ENCODE assay signal across 12 cellular contexts in genomic region chr3:123773681-123774431, GRCh38.
A peak's percentile ranks its signal among the peaks of the same experiment; 100 is the strongest.
DNase-seq lines count a peak whose midpoint lies in the region; ATAC-seq, FAIRE-seq and TF ChIP-seq lines count a peak whose summit lies in the region.
"Had no signal": no experiment of that assay in that cellular context is flagged by ENCODE, and none has a peak within 500 bp of the region (broad histone marks: within the 10 kb centered on the region; RNA-seq: fewer than 3 reads in every experiment).

No MANE protein-coding gene starts in this region.

- no peak for FAIRE-seq in K562 (lab: Jason Lieb, UNC)

- no peaks in the 10 kb centered on the region for H3K9me1 ChIP-seq in K562 (ENCODE audit: control insufficient read depth, insufficient read depth, low read length)

- H3K4me1 ChIP-seq in K562 (replicated peaks in 1 of 2; ENCODE audit: control insufficient read depth in 2 of 2, insufficient read depth in 2 of 2, low read length in 2 of 2) (no peaks in the 10 kb centered on the region), lower lobe of right lung (no peaks in the 10 kb centered on the region), tibial artery (peaks cover 0 to 35% (median 21%) of the 10 kb centered on the region in 4 donors)

- H3K36me3 Mint-ChIP-seq in HFFc6 (ENCODE audit: low read depth) (peaks cover 62% of the 10 kb centered on the region), natural killer cell (no peaks in the 10 kb centered on the region)
- H3K36me3 Mint-ChIP-seq: memory B cell, WTC11 had no signal

- H3K9me3 ChIP-seq in K562 (replicated peaks; ENCODE audit: control insufficient read depth, insufficient read depth, low read depth, low read length) (no peaks in the 10 kb centered on the region), lower lobe of right lung (no peaks in the 10 kb centered on the region), tibial artery (no peaks in the 10 kb centered on the region)

- H3K79me2 ChIP-seq in K562 (ENCODE audit: control insufficient read depth, insufficient read depth, low read length): no peaks in the 10 kb centered on the region

- ATAC-seq in K562 (peak; percentile 55; the same call in 2 of the 3 replicates), lower lobe of right lung (peak; percentile 78 to 80), GM21381 (IDR thresholded peaks at IDR 0.05; ENCODE audit: unreplicated experiment) (no peak), natural killer cell (no peak)
- ATAC-seq: WTC11 had no signal

- BruUV-seq in K562 (replicated peaks; lab: Mats Ljungman, UMichigan): no TSS peak

- 2% methylated on average over 7 of the region's 7 CpGs for WGBS in K562 (ENCODE audit: insufficient coverage, low coverage, missing lambda C conversion rate)

- in situ Hi-C loops in K562 (cut with MboI): no loop called here

- H3K9ac ChIP-seq in K562 (ENCODE audit: insufficient read depth in 1 of 2, low read depth in 2 of 2, low read length in 2 of 2): no peak overlapping the region

- no peak overlapping the region for H2AFZ ChIP-seq in K562 (ENCODE audit: low read depth, low read length)

- POLR2A ChIA-PET in K562 (lab: Yijun Ruan, JAX): interaction anchor here (0.6 kb wide), 1 partner anchor 318 kb away, joined by 5 read pairs; no protein-coding TSS in a partner anchor

- peak overlapping the region; percentile 88 for H3K27ac Mint-ChIP-seq in HFFc6
- no peak overlapping the region for H3K27ac Mint-ChIP-seq in natural killer cell
- H3K27ac Mint-ChIP-seq: memory B cell, WTC11 had no signal

- TF ChIP-seq CTCF in HFFc6 (IDR thresholded peaks at IDR 0.05) (peak; percentile 36), K562 (IDR thresholded peaks at IDR 0.05 in 2 of 3, conservative IDR thresholded peaks at IDR 0.05 in 1 of 3; ENCODE audit: insufficient read depth in 2 of 3, low read depth in 1 of 3, low read length in 3 of 3) (no peak), lower lobe of right lung (IDR thresholded peaks at IDR 0.05) (no peak), tibial artery (IDR thresholded peaks at IDR 0.05) (no peak), natural killer cell (IDR thresholded peaks at IDR 0.05) (no peak)

- peaks cover 87% of the 10 kb centered on the region for H3K4me1 Mint-ChIP-seq in HFFc6 (ENCODE audit: low read depth)
- no peaks in the 10 kb centered on the region for H3K4me1 Mint-ChIP-seq in natural killer cell
- H3K4me1 Mint-ChIP-seq: memory B cell, WTC11 had no signal

- H3K27me3 ChIP-seq in K562 (ENCODE audit: control insufficient read depth in 2 of 2, insufficient read depth in 2 of 2, low read length in 2 of 2): peaks cover 0 to 12% of the 10 kb centered on the region in 2 experiments; a peak in 1 of 5 replicates
- H3K27me3 ChIP-seq in lower lobe of right lung (ENCODE audit: low read depth): no peaks in the 10 kb centered on the region
- no peaks in the 10 kb centered on the region for H3K27me3 ChIP-seq in tibial artery

- H3K27me3 Mint-ChIP-seq in HFFc6 (ENCODE audit: insufficient read depth) (peaks cover 11% of the 10 kb centered on the region), natural killer cell (ENCODE audit: low read depth in 2 of 2) (peaks cover 0 to 14% of the 10 kb centered on the region in 2 donors)

- H3K4me3 Mint-ChIP-seq in HFFc6 (peak overlapping the region; percentile 65), natural killer cell (no peak overlapping the region)
- H3K4me3 Mint-ChIP-seq: memory B cell, WTC11 had no signal

- CTCF ChIA-PET in K562 (lab: Yijun Ruan, JAX; ENCODE audit: low intra/inter-chr PET ratio): no interaction called here

- no peak overlapping the region for H3K4me3 ChIP-seq in K562
- H3K4me3 ChIP-seq in lower lobe of right lung: no peak overlapping the region
- no peak overlapping the region for H3K4me3 ChIP-seq in tibial artery

- H3K27ac ChIP-seq in K562 (ENCODE audit: extremely low read depth, low read depth, low read length) (no peak overlapping the region), lower lobe of right lung (no peak overlapping the region), tibial artery (peak overlapping the region; percentile 57 to 71)

- DNase-seq in HFFc6: peak; percentile 69
- DNase-seq in K562 (ENCODE audit: extremely low read depth in 1 of 4, low spot score in 3 of 4): no peak
- DNase-seq in lower lobe of right lung: no peak
- DNase-seq in tibial artery: peak; percentile 53 to 81
- no peak for DNase-seq in stimulated activated CD4-positive, alpha-beta T cell treated with anti-CD3 and anti-CD28 coated beads, Interleukin-4, amount 100 ng/mL, for 1 hour
- DNase-seq in NOMO-1 treated with dmso at 0.1 percent for 144 hours (lab: John Stamatoyannopoulos, UW; ENCODE audit: unreplicated experiment): no peak
- no peak for DNase-seq in natural killer cell
- DNase-seq: activated gamma-delta T cell treated with Interleukin-2 at 50 U/mL for 16 hours; stimulated activated CD4-positive, alpha-beta T cell treated with anti-CD3 and anti-CD28 coated beads, Interleukin-4, amount 100 ng/mL, for 4 hours had no signal

- H3K9me3 Mint-ChIP-seq in HFFc6 (no peaks in the 10 kb centered on the region), natural killer cell (no peaks in the 10 kb centered on the region)
- H3K9me3 Mint-ChIP-seq: memory B cell, WTC11 had no signal

- no peak for TF ChIP-seq POLR2A in K562 (conservative IDR thresholded peaks at IDR 0.05)

- no peak for TF ChIP-seq EP300 in K562 (IDR thresholded peaks at IDR 0.05; ENCODE audit: low read length)

- intact Hi-C loops in K562 (cut with micrococcal nuclease) (no loop called here), lower lobe of right lung (cut with DNase I) (no loop called here), tibial artery (cut with DNase I; ENCODE audit: low total_unique reads) (no loop called here), natural killer cell (cut with micrococcal nuclease) (no loop called here)

- no peak for TF ChIP-seq RAD21 in K562 (CRISPR knock-in tag; conservative IDR thresholded peaks at IDR 0.05 in 1 of 2, IDR thresholded peaks at IDR 0.05 in 1 of 2)

- H4K20me1 ChIP-seq in K562 (replicated peaks; ENCODE audit: control insufficient read depth, insufficient read depth, low read length): no peaks in the 10 kb centered on the region

- no peak overlapping the region for H3K4me2 ChIP-seq in K562 (ENCODE audit: insufficient read depth, low read length)

- H3K36me3 ChIP-seq in K562 (ENCODE audit: control insufficient read depth, insufficient read depth, low read length) (no peaks in the 10 kb centered on the region), lower lobe of right lung (no peaks in the 10 kb centered on the region), tibial artery (no peaks in the 10 kb centered on the region)

TF ChIP-seq in K562, 482 proteins besides CTCF, POLR2A, EP300 and RAD21:
- TF ChIP-seq SMARCA5 (IDR thresholded peaks at IDR 0.05): no peak
- TF ChIP-seq BACH1 (tag; IDR thresholded peaks at IDR 0.05): no peak
- TF ChIP-seq ZFP36 (IDR thresholded peaks at IDR 0.05; ENCODE audit: low read depth, low read length, partially characterized antibody): no peak

Comparison
In these comparisons a context has a peak if more than half of its experiments do, and no peak if none do; other contexts are left out.
1. DNase-seq: peak in HFFc6 (single experiment) and tibial artery (2 of 2); none in K562 (0 of 4), lower lobe of right lung (single experiment), stimulated activated CD4-positive, alpha-beta T cell treated with anti-CD3 and anti-CD28 coated beads, Interleukin-4, amount 100 ng/mL, for 1 hour (single experiment), NOMO-1 treated with dmso at 0.1 percent for 144 hours (single experiment) and natural killer cell (single experiment).
2. ATAC-seq: peak in K562 (single experiment) and lower lobe of right lung (2 of 2); none in GM21381 (single experiment) and natural killer cell (0 of 3).
3. H3K27ac ChIP-seq: peak in tibial artery (2 of 2); none in K562 (single experiment) and lower lobe of right lung (single experiment).